ENCODE assay signal across 1 cellular context in genomic region chr20:26163890-26164289, GRCh38.
TF ChIP-seq lines count a peak whose summit lies in the region.

No MANE protein-coding gene starts in this region.

TF ChIP-seq in GM23338, 12 proteins besides CTCF, POLR2A, EP300 and RAD21 (continued from another document):
- TF ChIP-seq ZNF462 (CRISPR knock-in tag; IDR thresholded peaks at IDR 0.05) (no peak), EZH2 (IDR thresholded peaks at IDR 0.05; ENCODE audit: low read depth, unreplicated experiment) (no peak), JUNB (IDR thresholded peaks at IDR 0.05; ENCODE audit: unreplicated experiment) (no peak), POLR2AphosphoS5 (IDR thresholded peaks at IDR 0.05; ENCODE audit: low read depth) (no peak), REST (IDR thresholded peaks at IDR 0.05; ENCODE audit: unreplicated experiment) (no peak), STAT1 (IDR thresholded peaks at IDR 0.05; ENCODE audit: unreplicated experiment) (no peak)
- TF ChIP-seq, protein P1, sequence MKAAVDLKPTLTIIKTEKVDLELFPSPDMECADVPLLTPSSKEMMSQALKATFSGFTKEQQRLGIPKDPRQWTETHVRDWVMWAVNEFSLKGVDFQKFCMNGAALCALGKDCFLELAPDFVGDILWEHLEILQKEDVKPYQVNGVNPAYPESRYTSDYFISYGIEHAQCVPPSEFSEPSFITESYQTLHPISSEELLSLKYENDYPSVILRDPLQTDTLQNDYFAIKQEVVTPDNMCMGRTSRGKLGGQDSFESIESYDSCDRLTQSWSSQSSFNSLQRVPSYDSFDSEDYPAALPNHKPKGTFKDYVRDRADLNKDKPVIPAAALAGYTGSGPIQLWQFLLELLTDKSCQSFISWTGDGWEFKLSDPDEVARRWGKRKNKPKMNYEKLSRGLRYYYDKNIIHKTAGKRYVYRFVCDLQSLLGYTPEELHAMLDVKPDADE (IDR thresholded peaks at IDR 0.05), result no peak
